27 cellular contexts compared by ENCODE assay signal in genomic region chr14:62432955-62433354, GRCh38.
"Had no signal": no experiment of that assay in that cellular context is flagged by ENCODE, and none has a peak within 500 bp of the region (broad histone marks: within the 10 kb centered on the region; RNA-seq: fewer than 3 reads in every experiment).

No MANE protein-coding gene starts in this region.

- FAIRE-seq: urothelium cell line had no signal

- DNase-seq: stimulated activated CD4-positive, alpha-beta T cell treated with anti-CD3 and anti-CD28 coated beads, Interleukin-2, amount 100 ng/mL, for 48 hours; stimulated activated CD4-positive, alpha-beta T cell treated with anti-CD3 and anti-CD28 coated beads, Interleukin-4, amount 100 ng/mL, for 1 hour; stimulated activated CD4-positive, alpha-beta T cell treated with anti-CD3 and anti-CD28 coated beads, Interleukin-4, amount 100 ng/mL, for 24 hours; stimulated activated CD4-positive, alpha-beta T cell treated with anti-CD3 and anti-CD28 coated beads, Interleukin-4, amount 100 ng/mL, for 4 hours; stimulated activated CD8-positive, alpha-beta memory T cell treated with anti-CD3 and anti-CD28 coated beads, Interleukin-4, amount 100 ng/mL, for 48 hours; stimulated activated naive B cell treated with anti-CD40 and anti-IgM and Interleukin-4, amounts not matched to agents 10 μg/mL and 1 μg/mL and 100 μg/mL, for 72 hours; stimulated activated naive CD4-positive, alpha-beta T cell; stimulated activated naive CD4-positive, alpha-beta T cell treated with Interleukin-2 at 50 U/mL for 16 hours; stimulated activated naive CD8-positive, alpha-beta T cell treated with anti-CD3 and anti-CD28 coated beads, Interleukin-15, amount 100 ng/mL, for 72 hours; stimulated activated naive CD8-positive, alpha-beta T cell treated with anti-CD3 and anti-CD28 coated beads, Interleukin-15, Interleukin-2, amounts not matched to agents 100 U/mL and 50 U/mL, for 24 hours; stomach; substantia nigra; testis; thyroid gland; tibial artery; transverse colon; trophoblast cell; upper lobe of left lung; upper lobe of right lung; uterus had no signal

- ATAC-seq: stimulated activated effector memory CD8-positive, alpha-beta T cell treated with anti-CD3 and anti-CD28 coated beads, Interleukin-12 subunit alpha, Interleukin-12 subunit beta, amount 100 ng/mL, for 72 hours; stimulated activated memory B cell treated with anti-CD40 and anti-IgM and Interleukin-4, amounts not matched to agents 10 μg/mL and 1 μg/mL and 100 μg/mL, for 72 hours; stimulated activated naive B cell treated with anti-CD40 and anti-IgM and Interleukin-4, amounts not matched to agents 10 μg/mL and 1 μg/mL and 100 μg/mL, for 72 hours; stimulated activated naive CD8-positive, alpha-beta T cell treated with anti-CD3 and anti-CD28 coated beads, Interleukin-15, amount 100 ng/mL, for 72 hours; stimulated activated naive CD8-positive, alpha-beta T cell treated with anti-CD3 and anti-CD28 coated beads, Interleukin-15, Interleukin-2, amounts not matched to agents 100 U/mL and 50 U/mL, for 24 hours; upper lobe of right lung had no signal

- H3K4me3 ChIP-seq: stomach, suprapubic skin, testis, thoracic aorta, thyroid gland, tibial artery, tibial nerve, transverse colon, upper lobe of left lung, upper lobe of right lung, uterus, vagina had no signal

- H3K27ac ChIP-seq: stomach, suprapubic skin, testis, thoracic aorta, thyroid gland, tibial artery, tibial nerve, transverse colon, upper lobe of left lung, upper lobe of right lung, uterus, vagina had no signal

- H3K36me3 ChIP-seq: stomach, suprapubic skin, thoracic aorta, thyroid gland, tibial artery, tibial nerve, transverse colon, upper lobe of left lung, upper lobe of right lung, uterus, vagina had no signal

- H3K9me3 ChIP-seq: testis, thoracic aorta, thyroid gland, uterus had no signal

- H3K4me1 ChIP-seq: stomach, suprapubic skin, testis, thyroid gland, tibial artery, tibial nerve, transverse colon, upper lobe of left lung, upper lobe of right lung, uterus, vagina had no signal

- H3K27me3 ChIP-seq: stomach, suprapubic skin, testis, thyroid gland, tibial artery, tibial nerve, transverse colon, upper lobe of left lung, upper lobe of right lung, uterus, vagina had no signal
